In the genomic region with DNA sequence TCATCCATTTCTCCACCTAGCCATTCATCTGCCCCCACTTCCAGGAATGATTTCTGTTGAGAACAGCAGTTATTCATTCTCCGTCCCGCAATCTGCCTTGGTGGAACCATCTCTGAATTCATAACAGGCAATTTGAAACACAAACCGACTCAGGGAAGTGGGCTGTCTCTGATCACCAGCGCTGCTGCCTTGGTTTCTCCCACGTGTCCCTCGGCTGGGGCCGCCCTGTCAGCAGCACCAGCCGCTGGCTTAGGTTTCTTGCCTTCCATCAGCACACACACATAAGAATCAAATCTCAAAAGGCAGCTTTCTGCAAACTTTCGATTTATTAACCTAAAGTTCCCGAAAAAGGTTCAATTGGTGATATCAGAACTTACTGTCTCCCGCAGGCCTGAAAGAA, we compare ENCODE assay signal across 15 cellular contexts.
A peak's percentile ranks its signal among the peaks of the same experiment; 100 is the strongest.
DNase-seq lines count a peak whose midpoint lies in the region; ATAC-seq and TF ChIP-seq lines count a peak whose summit lies in the region.
"Had no signal": no experiment of that assay in that cellular context is flagged by ENCODE, and none has a peak within 500 bp of the region (broad histone marks: within the 10 kb centered on the region; RNA-seq: fewer than 3 reads in every experiment).

No MANE protein-coding gene starts in this region.

- no peak overlapping the region for H3K4me2 ChIP-seq in neural progenitor cell

- peak overlapping the region; percentile 31 for H3K4me3 ChIP-seq in epithelial cell of proximal tubule (ENCODE audit: low read depth, low read length)
- H3K4me3 ChIP-seq in neural progenitor cell, result no peak overlapping the region
- H3K4me3 ChIP-seq: GM23248 had no signal

- no peaks in the 10 kb centered on the region for H3K36me3 ChIP-seq in neural progenitor cell
- H3K36me3 ChIP-seq: BE2C had no signal

- no peaks in the 10 kb centered on the region for H3K36me3 Mint-ChIP-seq in neural progenitor cell
- H3K36me3 Mint-ChIP-seq: CD4-positive, CD25-positive, alpha-beta regulatory T cell had no signal

- H3K9me3 Mint-ChIP-seq in neural progenitor cell, result peaks cover 2% of the 10 kb centered on the region

- peak overlapping the region; percentile 5 for H3K27ac Mint-ChIP-seq in neural progenitor cell
- H3K27ac Mint-ChIP-seq: CD4-positive, CD25-positive, alpha-beta regulatory T cell had no signal

- ATAC-seq in GM18520 (IDR thresholded peaks at IDR 0.05; ENCODE audit: unreplicated experiment), result no peak

- no peak overlapping the region for H2AFZ ChIP-seq in neural progenitor cell (replicated peaks)
- H2AFZ ChIP-seq: GM23248 had no signal

- H3K4me1 Mint-ChIP-seq in neural progenitor cell, result peaks cover 25% of the 10 kb centered on the region
- H3K4me1 Mint-ChIP-seq: CD4-positive, CD25-positive, alpha-beta regulatory T cell had no signal

- no peak for DNase-seq in epithelial cell of proximal tubule (ENCODE audit: low read depth)
- DNase-seq in mesenteric fat pad (ENCODE audit: low spot score), result peak; percentile 74
- DNase-seq in neural progenitor cell (ENCODE audit: low spot score), result no peak
- DNase-seq in NCI-H526 treated with DMSO at 0.1 percent for 48 hours (lab: John Stamatoyannopoulos, UW), result no peak
- no peak for DNase-seq in SIG-M5 treated with dmso at 0.1 percent for 504 hours (lab: John Stamatoyannopoulos, UW; ENCODE audit: unreplicated experiment)
- DNase-seq: ACHN; BE2C; C1 segment of cervical spinal cord; Caco-2; CD4-positive, CD25-positive, alpha-beta regulatory T cell; GM23248; HCEC 1CT; IMR-90 had no signal

- H3K9me3 ChIP-seq in neural progenitor cell (ENCODE audit: low read depth), result no peaks in the 10 kb centered on the region
- H3K9me3 ChIP-seq: BE2C, Caco-2 had no signal

- TF ChIP-seq CTCF in epithelial cell of proximal tubule (conservative IDR thresholded peaks at IDR 0.05; ENCODE audit: low read depth, low read length) (no peak), neural progenitor cell (IDR thresholded peaks at IDR 0.05) (no peak)

- H3K79me2 ChIP-seq in neural progenitor cell (ENCODE audit: low read depth), result no peaks in the 10 kb centered on the region

- no peaks in the 10 kb centered on the region for H3K4me1 ChIP-seq in neural progenitor cell
- H3K4me1 ChIP-seq: BE2C, Caco-2 had no signal

- peaks cover 4% of the 10 kb centered on the region for H3K27me3 Mint-ChIP-seq in neural progenitor cell (ENCODE audit: insufficient read depth, low read depth)

- no peaks in the 10 kb centered on the region for H4K20me1 ChIP-seq in neural progenitor cell (ENCODE audit: low read depth)

- no peak overlapping the region for H3K9ac ChIP-seq in neural progenitor cell
- H3K9ac ChIP-seq: GM23248 had no signal

- H3F3A ChIP-seq in neural progenitor cell (ENCODE audit: low read depth), result no peaks in the 10 kb centered on the region

- H3K4me3 Mint-ChIP-seq in neural progenitor cell, result no peak overlapping the region
- H3K4me3 Mint-ChIP-seq: CD4-positive, CD25-positive, alpha-beta regulatory T cell had no signal

- H3K27me3 ChIP-seq in neural progenitor cell, result no peaks in the 10 kb centered on the region
- H3K27me3 ChIP-seq: BE2C had no signal

- H3K27ac ChIP-seq in neural progenitor cell, result no peak overlapping the region
- H3K27ac ChIP-seq: GM23248, HL-60 had no signal
